In the genomic region with DNA sequence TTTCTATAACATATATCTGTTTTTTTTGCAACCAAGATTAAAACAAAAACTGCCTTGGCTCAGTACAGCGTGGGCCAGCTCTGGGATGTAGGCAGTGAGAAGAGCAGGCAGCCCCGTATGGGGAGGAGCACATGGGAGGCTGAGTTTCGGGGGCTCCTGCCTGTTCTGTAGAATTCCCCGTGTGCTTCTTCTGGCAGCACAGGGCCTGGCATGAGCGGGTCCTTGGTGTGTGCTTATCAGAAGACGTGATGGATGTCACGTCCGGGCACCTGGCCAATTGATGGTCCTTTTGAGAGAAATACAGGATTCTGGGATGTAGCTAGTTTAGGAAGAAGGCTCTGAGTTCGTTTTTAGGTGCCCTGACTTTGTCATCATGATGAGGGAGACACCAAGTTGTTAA, we compare ENCODE assay signal across 22 cellular contexts. TPM values are rescaled to one million over a fixed set of nuclear protein-coding genes. Genes with fewer than 3 reads are reported as not detected.
DNase-seq lines count a peak whose midpoint lies in the region; ATAC-seq and TF ChIP-seq lines count a peak whose summit lies in the region.
"Had no signal": no experiment of that assay in that cellular context is flagged by ENCODE, and none has a peak within 500 bp of the region (broad histone marks: within the 10 kb centered on the region; RNA-seq: fewer than 3 reads in every experiment).

No MANE protein-coding gene starts in this region.

- H3K27me3 Mint-ChIP-seq in nephron (ENCODE audit: low read depth), result peaks cover 3% of the 10 kb centered on the region
- H3K27me3 Mint-ChIP-seq: B cell, brain, type B pancreatic cell had no signal

- H3K36me3 ChIP-seq in heart left ventricle (peaks cover 0 to 25% (median 16%) of the 10 kb centered on the region in 9 donors), esophagus (ENCODE audit: control insufficient read depth in 2 of 2, insufficient read depth in 2 of 2, low read length in 1 of 2) (peaks cover 0 to 15% of the 10 kb centered on the region in 2 donors), stomach (peaks cover 0 to 28% (median 22%) of the 10 kb centered on the region in 4 donors)

- ATAC-seq in heart left ventricle (no peak), left cardiac atrium (no peak), HG03565 (IDR thresholded peaks at IDR 0.05; ENCODE audit: unreplicated experiment) (no peak)
- ATAC-seq: A549 had no signal

- TF ChIP-seq CTCF in heart left ventricle (IDR thresholded peaks at IDR 0.05), result no peak
- TF ChIP-seq CTCF in nephron (IDR thresholded peaks at IDR 0.05; ENCODE audit: unreplicated experiment in 3 of 3), result no peak
- no peak for TF ChIP-seq CTCF in stomach (IDR thresholded peaks at IDR 0.05)

- H3K27me3 ChIP-seq in heart left ventricle (no peaks in the 10 kb centered on the region), esophagus (ENCODE audit: control insufficient read depth in 1 of 2, insufficient read depth in 2 of 2, low read length in 2 of 2) (no peaks in the 10 kb centered on the region), stomach (no peaks in the 10 kb centered on the region)
- H3K27me3 ChIP-seq: dorsolateral prefrontal cortex had no signal

- H3K36me3 Mint-ChIP-seq in nephron (ENCODE audit: low read depth), result peaks cover 9% of the 10 kb centered on the region

- H3K27ac Mint-ChIP-seq in nephron, result peak overlapping the region; percentile 16 to 94 (median 69)
- H3K27ac Mint-ChIP-seq: B cell had no signal

- WGBS in heart left ventricle, 4 donors, result 76 to 84% (median 78%) methylated on average over 6 to 9 of the region's 9 CpGs
- WGBS in esophagus, 2 donors, result 56 to 68% methylated on average over 9 of the region's 9 CpGs
- 65 to 80% (median 76%) methylated on average over 9 of the region's 9 CpGs for WGBS in stomach, 5 donors

- DNase-seq in heart left ventricle (no peak), left cardiac atrium (no peak), stomach (no peak), NCI-H2196 treated with DMSO at 0.1 percent for 48 hours (lab: John Stamatoyannopoulos, UW; ENCODE audit: unreplicated experiment) (no peak), NCI-H1105 (lab: John Stamatoyannopoulos, UW) (no peak)
- DNase-seq: activated CD4-positive, alpha-beta T cell treated with anti-CD3 and anti-CD28 coated beads for 48 hours; activated CD8-positive, alpha-beta memory T cell treated with anti-CD3 and anti-CD28 coated beads for 24 hours; activated naive CD4-positive, alpha-beta T cell; activated T-cell treated with anti-CD3 and anti-CD28 coated beads, Interleukin-2, amount 50 U/mL, for 1 hour; NCI-H2029 treated with DMSO at 0.1 percent for 48 hours; NCI-H345; NCI-H748 treated with DMSO at 0.1 percent for 48 hours had no signal

- H3K9me3 Mint-ChIP-seq in nephron, result no peaks in the 10 kb centered on the region
- H3K9me3 Mint-ChIP-seq: brain, type B pancreatic cell had no signal

- peaks cover 60% of the 10 kb centered on the region for H3K4me1 Mint-ChIP-seq in nephron

- TF ChIP-seq EP300 in stomach (IDR thresholded peaks at IDR 0.05), result no peak

- no peak overlapping the region for H3K4me3 ChIP-seq in heart left ventricle
- H3K4me3 ChIP-seq in esophagus (ENCODE audit: low read depth in 1 of 2, low read length in 2 of 2), result no peak overlapping the region
- H3K4me3 ChIP-seq in stomach, result no peak overlapping the region
- H3K4me3 ChIP-seq: A549, dorsolateral prefrontal cortex, smooth muscle cell had no signal

- TF ChIP-seq POLR2A in heart left ventricle (IDR thresholded peaks at IDR 0.05), result no peak
- no peak for TF ChIP-seq POLR2A in stomach (IDR thresholded peaks at IDR 0.05)

- H3K4me1 ChIP-seq in heart left ventricle (peaks cover 0 to 42% (median 24%) of the 10 kb centered on the region in 12 donors), esophagus (ENCODE audit: control insufficient read depth in 2 of 2, insufficient read depth in 2 of 2, low read length in 1 of 2) (peaks cover 3 to 18% of the 10 kb centered on the region in 2 donors), stomach (peaks cover 48 to 81% (median 70%) of the 10 kb centered on the region in 4 donors)

- intact Hi-C loops in heart left ventricle (cut with DNase I) (loop anchor here in 6 of 10 donors (5.0 to 10.0 kb wide), 3 partner anchors 40 to 265 kb away; no protein-coding TSS in a partner anchor), left cardiac atrium (cut with DNase I) (loop anchor here in 1 of 2 donors (5.0 kb wide), 1 partner anchor 40 kb away; no protein-coding TSS in a partner anchor), stomach (cut with DNase I; ENCODE audit: low total_unique reads) (no loop called here)

- no peak overlapping the region for H3K4me3 Mint-ChIP-seq in nephron
- H3K4me3 Mint-ChIP-seq: B cell, type B pancreatic cell had no signal

- H3K9me3 ChIP-seq in heart left ventricle (no peaks in the 10 kb centered on the region), esophagus (ENCODE audit: control insufficient read depth in 2 of 2, insufficient read depth in 1 of 2, low read depth in 1 of 2, low read length in 1 of 2) (no peaks in the 10 kb centered on the region), stomach (no peaks in the 10 kb centered on the region)
- H3K9me3 ChIP-seq: A549 had no signal

- H3K27ac ChIP-seq in heart left ventricle (peak overlapping the region in 8 of 12 donors; percentile 5 to 65 (median 38)), esophagus (ENCODE audit: low read depth in 2 of 2, low read length in 1 of 2) (peak overlapping the region; percentile 15 to 74), stomach (peak overlapping the region; percentile 2 to 88 (median 52))
- H3K27ac ChIP-seq: VCaP had no signal

RNA-seq across cellular contexts. Expression of gene IMPA2, which starts 16.2 kb away (rescaled TPM):
- total RNA-seq in heart left ventricle (10 to 100 TPM; 18.1 to 73.0 (median 44.3) TPM), left cardiac atrium (10 to 100 TPM; 17.2 to 28.4 TPM), stomach (100 to 1,000 TPM in 3 of 5 donors, 10 to 100 TPM in 2; 75.2 to 263 (median 138) TPM)
- polyA plus RNA-seq in heart left ventricle (10 to 100 TPM; 19.9 to 34.9 TPM), esophagus (100 to 1,000 TPM in 1 of 2 donors, 10 to 100 TPM in 1; 79.1 to 142 TPM), stomach (10 to 100 TPM; 61.0 to 79.9 (median 64.5) TPM)
